In the genomic region with DNA sequence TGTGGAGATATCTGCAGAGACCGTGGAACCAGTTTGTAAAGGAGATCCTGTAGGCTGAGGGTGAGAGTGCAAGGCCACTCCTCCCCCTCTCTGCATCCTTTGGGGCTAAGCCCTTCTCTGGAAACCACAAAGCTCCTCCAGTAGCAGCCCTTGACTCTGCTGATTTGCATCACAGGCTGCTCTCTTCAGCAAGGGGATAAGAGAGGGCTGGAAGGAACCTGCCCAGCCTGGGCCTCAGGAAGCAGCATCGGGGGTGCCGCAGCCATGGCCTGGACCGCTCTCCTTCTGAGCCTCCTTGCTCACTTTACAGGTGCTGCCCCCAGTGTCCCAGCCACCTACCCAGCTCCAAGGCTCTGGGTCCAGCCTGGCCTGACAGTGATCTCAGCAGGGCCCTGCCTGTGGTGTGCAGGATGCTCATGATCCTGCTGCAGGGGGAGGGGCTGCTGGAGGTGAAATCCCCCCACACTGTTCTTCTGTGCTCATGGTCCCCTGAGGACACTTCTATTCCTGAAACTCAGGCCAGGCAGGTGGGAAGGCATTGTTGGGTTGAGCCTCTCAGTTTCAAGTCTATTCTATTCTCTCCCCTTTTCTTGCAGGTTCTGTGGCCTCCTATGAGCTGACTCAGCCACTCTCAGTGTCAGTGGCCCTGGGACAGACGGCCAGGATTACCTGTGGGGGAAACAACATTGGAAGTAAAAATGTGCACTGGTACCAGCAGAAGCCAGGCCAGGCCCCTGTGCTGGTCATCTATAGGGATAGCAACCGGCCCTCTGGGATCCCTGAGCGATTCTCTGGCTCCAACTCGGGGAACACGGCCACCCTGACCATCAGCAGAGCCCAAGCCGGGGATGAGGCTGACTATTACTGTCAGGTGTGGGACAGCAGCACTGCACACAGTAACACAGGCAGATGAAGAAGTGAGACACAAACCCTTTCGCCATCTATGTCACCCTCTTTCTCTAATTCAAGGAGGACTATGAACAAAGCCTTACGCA, we compare ENCODE assay signal across 10 cellular contexts.
DNase-seq lines count a peak whose midpoint lies in the region; ATAC-seq, FAIRE-seq and TF ChIP-seq lines count a peak whose summit lies in the region.
"Had no signal": no experiment of that assay in that cellular context is flagged by ENCODE, and none has a peak within 500 bp of the region (broad histone marks: within the 10 kb centered on the region; RNA-seq: fewer than 3 reads in every experiment).

No MANE protein-coding gene starts in this region.

- no peak for TF ChIP-seq RAD21 in K562 (CRISPR knock-in tag; conservative IDR thresholded peaks at IDR 0.05 in 1 of 2, IDR thresholded peaks at IDR 0.05 in 1 of 2)

- H3K27me3 ChIP-seq in K562 (ENCODE audit: control insufficient read depth in 2 of 2, insufficient read depth in 2 of 2, low read length in 2 of 2), result peaks cover 15 to 54% of the 10 kb centered on the region in 2 experiments; a peak in 4 of 5 replicates
- H3K27me3 ChIP-seq in mammary epithelial cell (ENCODE audit: insufficient read depth, low read length), result no peaks in the 10 kb centered on the region

- H3K9ac ChIP-seq in K562 (ENCODE audit: insufficient read depth in 1 of 2, low read depth in 2 of 2, low read length in 2 of 2), result peak overlapping the region in 1 of 2 experiments; percentile 2; a peak in 1 of 4 replicates
- H3K9ac ChIP-seq in mammary epithelial cell (ENCODE audit: insufficient read depth, low read length), result no peak overlapping the region

- POLR2A ChIA-PET in K562 (lab: Yijun Ruan, JAX), result interaction anchor here (0.6 to 3.2 kb wide), 16 partner anchors 9 to 319 kb away, joined by 3 to 26 read pairs (median 4); no protein-coding TSS in a partner anchor

- ATAC-seq in GM19328 (IDR thresholded peaks at IDR 0.05; ENCODE audit: unreplicated experiment) (peak; percentile 76), K562 (peak; percentile 9), HG02870 (IDR thresholded peaks at IDR 0.05; ENCODE audit: unreplicated experiment) (no peak)

- H3K4me3 ChIP-seq in K562 (no peak overlapping the region), mammary epithelial cell (replicated peaks in 1 of 3; ENCODE audit: insufficient read depth in 1 of 3, low read depth in 2 of 3, low read length in 3 of 3) (no peak overlapping the region)
- H3K4me3 ChIP-seq: HAP-1 had no signal

- DNase-seq in DMS53 (lab: John Stamatoyannopoulos, UW) (peak; percentile 53), NCI-H187 treated with DMSO at 0.1 percent for 48 hours (lab: John Stamatoyannopoulos, UW) (peak; percentile 29), K562 (ENCODE audit: extremely low read depth in 1 of 4, low spot score in 3 of 4) (no peak), kidney glomerular epithelial cell (lab: John Stamatoyannopoulos, UW) (no peak), mammary epithelial cell (no peak), mesenteric fat pad (ENCODE audit: low spot score) (no peak)
- DNase-seq: NCI-H2029 had no signal

- H3K79me2 ChIP-seq in K562 (ENCODE audit: control insufficient read depth, insufficient read depth, low read length) (no peaks in the 10 kb centered on the region), mammary epithelial cell (ENCODE audit: insufficient read depth, low read length) (no peaks in the 10 kb centered on the region)

- TF ChIP-seq CTCF in K562 (IDR thresholded peaks at IDR 0.05 in 2 of 3, conservative IDR thresholded peaks at IDR 0.05 in 1 of 3; ENCODE audit: insufficient read depth in 2 of 3, low read depth in 1 of 3, low read length in 3 of 3), result no peak
- no peak for TF ChIP-seq CTCF in mammary epithelial cell (conservative IDR thresholded peaks at IDR 0.05 in 1 of 2, IDR thresholded peaks at IDR 0.05 in 1 of 2; ENCODE audit: extremely low read depth in 1 of 2, insufficient read depth in 1 of 2, low read depth in 1 of 2, low read length in 2 of 2)

- under 1% methylated on average over 12 of the region's 12 CpGs for WGBS in K562 (ENCODE audit: insufficient coverage, low coverage, missing lambda C conversion rate)
- WGBS in mammary epithelial cell (ENCODE audit: low coverage, missing lambda C conversion rate), result 67% methylated on average over 10 of the region's 12 CpGs

- TF ChIP-seq EP300 in K562 (IDR thresholded peaks at IDR 0.05; ENCODE audit: low read length), result no peak

- H4K20me1 ChIP-seq in K562 (replicated peaks; ENCODE audit: control insufficient read depth, insufficient read depth, low read length), result peaks cover 69% of the 10 kb centered on the region
- H4K20me1 ChIP-seq in mammary epithelial cell (ENCODE audit: insufficient read depth, low read length), result no peaks in the 10 kb centered on the region

- no peak for TF ChIP-seq POLR2A in K562 (conservative IDR thresholded peaks at IDR 0.05)

- H3K4me2 ChIP-seq in K562 (ENCODE audit: insufficient read depth, low read length) (no peak overlapping the region), mammary epithelial cell (ENCODE audit: insufficient read depth, low read depth, low read length) (no peak overlapping the region)

- peaks cover 4% of the 10 kb centered on the region for H3K9me1 ChIP-seq in K562 (ENCODE audit: control insufficient read depth, insufficient read depth, low read length)

- CTCF ChIA-PET in K562 (lab: Yijun Ruan, JAX; ENCODE audit: low intra/inter-chr PET ratio), result interaction anchor here (0.7 kb wide), 1 partner anchor 126 kb away, joined by 3 read pairs; no protein-coding TSS in a partner anchor
- CTCF ChIA-PET in mammary epithelial cell (lab: Charles Lee; ENCODE audit: low non-redundant PET), result interaction anchor here (0.6 kb wide), 1 partner anchor 9 kb away, joined by 6 read pairs; no protein-coding TSS in a partner anchor

- BruUV-seq in K562 (replicated peaks; lab: Mats Ljungman, UMichigan), result no TSS peak
- BruUV-seq in mammary epithelial cell (replicated peaks; lab: Mats Ljungman, UMichigan), result no TSS peak

- in situ Hi-C loops in K562 (cut with MboI), result no loop called here
- in situ Hi-C loops in mammary epithelial cell (cut with MboI; ENCODE audit: low sequenced_read_pairs in 2 of 2), result no loop called here

- dilution Hi-C loops in mammary epithelial cell (cut with HindIII; ENCODE audit: low sequenced_read_pairs), result no loop called here

- H2AFZ ChIP-seq in K562 (ENCODE audit: low read depth, low read length), result no peak overlapping the region
- no peak overlapping the region for H2AFZ ChIP-seq in mammary epithelial cell (ENCODE audit: low read depth, low read length)

- H3K27ac ChIP-seq in K562 (ENCODE audit: extremely low read depth, low read depth, low read length) (no peak overlapping the region), mammary epithelial cell (ENCODE audit: insufficient read depth, low read depth, low read length) (no peak overlapping the region)

- no peaks in the 10 kb centered on the region for H3K36me3 ChIP-seq in K562 (ENCODE audit: control insufficient read depth, insufficient read depth, low read length)
- H3K36me3 ChIP-seq in mammary epithelial cell (ENCODE audit: insufficient read depth, low read length), result no peaks in the 10 kb centered on the region
- H3K36me3 ChIP-seq: HAP-1 had no signal

- no peak for FAIRE-seq in K562 (lab: Jason Lieb, UNC)

- no peaks in the 10 kb centered on the region for H3K4me1 ChIP-seq in K562 (replicated peaks in 1 of 2; ENCODE audit: control insufficient read depth in 2 of 2, insufficient read depth in 2 of 2, low read length in 2 of 2)
- H3K4me1 ChIP-seq in mammary epithelial cell (ENCODE audit: insufficient read depth, low read length), result no peaks in the 10 kb centered on the region
- H3K4me1 ChIP-seq: HAP-1 had no signal

- H3K9me3 ChIP-seq in K562 (replicated peaks; ENCODE audit: control insufficient read depth, insufficient read depth, low read depth, low read length) (no peaks in the 10 kb centered on the region), mammary epithelial cell (replicated peaks; ENCODE audit: insufficient read depth, low read length) (no peaks in the 10 kb centered on the region)
- H3K9me3 ChIP-seq: HAP-1 had no signal

- intact Hi-C loops in K562 (cut with micrococcal nuclease), result no loop called here
- intact Hi-C loops in mammary epithelial cell (cut with micrococcal nuclease), result no loop called here

TF ChIP-seq in K562, 482 proteins besides CTCF, POLR2A, EP300 and RAD21 (continues in another document):
- no peak for TF ChIP-seq KAT7 (CRISPR knock-in tag; IDR thresholded peaks at IDR 0.05; ENCODE audit: borderline replicate concordance)
- TF ChIP-seq, protein P1, sequence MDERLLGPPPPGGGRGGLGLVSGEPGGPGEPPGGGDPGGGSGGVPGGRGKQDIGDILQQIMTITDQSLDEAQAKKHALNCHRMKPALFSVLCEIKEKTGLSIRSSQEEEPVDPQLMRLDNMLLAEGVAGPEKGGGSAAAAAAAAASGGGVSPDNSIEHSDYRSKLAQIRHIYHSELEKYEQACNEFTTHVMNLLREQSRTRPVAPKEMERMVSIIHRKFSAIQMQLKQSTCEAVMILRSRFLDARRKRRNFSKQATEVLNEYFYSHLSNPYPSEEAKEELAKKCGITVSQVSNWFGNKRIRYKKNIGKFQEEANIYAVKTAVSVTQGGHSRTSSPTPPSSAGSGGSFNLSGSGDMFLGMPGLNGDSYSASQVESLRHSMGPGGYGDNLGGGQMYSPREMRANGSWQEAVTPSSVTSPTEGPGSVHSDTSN (CRISPR knock-in tag; IDR thresholded peaks at IDR 0.05; ENCODE audit: low read depth), result peak; percentile 4; the same call in 1 of the 2 replicates
- TF ChIP-seq, protein P1 (tag; conservative IDR thresholded peaks at IDR 0.05; ENCODE audit: low read depth), result no peak
- no peak for TF ChIP-seq ZNF668 (CRISPR knock-in tag; IDR thresholded peaks at IDR 0.05)
- no peak for TF ChIP-seq ARID1B (IDR thresholded peaks at IDR 0.05)
- TF ChIP-seq NFYB (IDR thresholded peaks at IDR 0.05; ENCODE audit: extremely low read depth, insufficient read length), result no peak
- no peak for TF ChIP-seq HNRNPH1 (optimal IDR thresholded peaks at IDR 0.05; ENCODE audit: low read depth, low read length)
- TF ChIP-seq CHD2 (IDR thresholded peaks at IDR 0.05; ENCODE audit: low read depth, low read length), result no peak
- TF ChIP-seq PRPF4 (IDR thresholded peaks at IDR 0.05; ENCODE audit: insufficient read depth, low read depth, low read length, poor library complexity, severe bottlenecking), result no peak
- no peak for TF ChIP-seq NRF1 (conservative IDR thresholded peaks at IDR 0.05 in 1 of 2, IDR thresholded peaks at IDR 0.05 in 1 of 2)

Comparison
In these comparisons a context has a peak if more than half of its experiments do, and no peak if none do; other contexts are left out.
1. DNase-seq: peak in DMS53 (single experiment) and NCI-H187 treated with DMSO at 0.1 percent for 48 hours (single experiment); none in K562 (0 of 4), kidney glomerular epithelial cell (single experiment), mammary epithelial cell (single experiment) and mesenteric fat pad (single experiment).